16 cellular contexts compared by ENCODE assay signal in the genomic region with DNA sequence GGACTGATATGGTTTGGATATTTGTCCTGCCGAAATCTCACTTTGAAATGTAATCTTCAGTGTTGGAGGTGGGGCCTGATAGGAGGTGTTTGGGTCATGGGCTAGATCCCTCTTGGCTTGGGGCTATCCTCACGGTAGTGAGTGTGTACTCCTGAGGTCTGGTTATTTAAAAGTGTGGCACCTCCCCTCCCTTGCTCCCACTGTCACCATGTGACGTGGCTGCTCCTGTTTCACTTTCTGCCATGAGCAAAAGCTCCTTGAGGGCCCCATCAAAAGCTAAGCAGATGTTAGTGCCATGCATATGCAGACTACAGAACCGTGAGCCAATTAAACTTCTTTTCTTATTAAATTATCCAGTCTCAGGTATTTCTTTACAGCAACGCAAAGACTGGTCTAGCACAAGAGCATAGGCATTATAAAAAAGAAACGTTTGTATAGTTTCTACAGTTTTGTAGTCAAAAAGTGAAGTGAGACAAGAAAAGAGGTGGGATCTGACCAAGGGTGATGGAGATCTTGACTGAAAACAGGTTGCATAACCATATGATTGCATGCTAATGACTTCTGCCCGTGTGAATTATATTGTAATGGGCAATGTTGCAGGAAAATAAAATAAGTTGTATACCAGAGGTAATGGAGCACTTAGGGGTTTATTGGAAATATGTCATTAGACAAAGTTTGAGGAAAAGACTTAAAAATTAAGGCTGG.
A peak's percentile ranks its signal among the peaks of the same experiment; 100 is the strongest.
DNase-seq lines count a peak whose midpoint lies in the region; ATAC-seq and TF ChIP-seq lines count a peak whose summit lies in the region.
"Had no signal": no experiment of that assay in that cellular context is flagged by ENCODE, and none has a peak within 500 bp of the region (broad histone marks: within the 10 kb centered on the region; RNA-seq: fewer than 3 reads in every experiment).

No MANE protein-coding gene starts in this region.

- ATAC-seq in GM19372 (IDR thresholded peaks at IDR 0.05; ENCODE audit: low read depth, unreplicated experiment) (peak; percentile 65), HG02885 (IDR thresholded peaks at IDR 0.05; ENCODE audit: poor library complexity, unreplicated experiment) (peak; percentile 87), HG03097 (IDR thresholded peaks at IDR 0.05; ENCODE audit: low FRiP score, unreplicated experiment) (no peak), GM18861 (IDR thresholded peaks at IDR 0.05; ENCODE audit: unreplicated experiment) (no peak), GM21737 (IDR thresholded peaks at IDR 0.05; ENCODE audit: unreplicated experiment) (no peak)
- ATAC-seq: pancreas had no signal

- H3K4me3 ChIP-seq in OCI-LY1 (ENCODE audit: low read depth, low read length, poor library complexity, severe bottlenecking): no peak overlapping the region
- H3K4me3 ChIP-seq: pancreas had no signal

- no peaks in the 10 kb centered on the region for H4K20me1 ChIP-seq in OCI-LY1 (ENCODE audit: insufficient read depth, low read length)

- peak; percentile 31 for DNase-seq in GM10248 (ENCODE audit: extremely low spot score)
- no peak for DNase-seq in HK-2 (ENCODE audit: unreplicated experiment)
- DNase-seq: ACHN; activated CD4-positive, CD25-positive, alpha-beta regulatory T cell treated with anti-CD3 and anti-CD28 coated beads, Interleukin-2, amount 50 U/mL, for 72 hours; activated T-cell treated with anti-CD3 and anti-CD28 coated beads, Interleukin-2, amount 50 U/mL, for 1 hour; cerebellar nuclear complex; glutamatergic neuron; NCI-H187 treated with DMSO at 0.1 percent for 48 hours; pancreas; trophoblast cell had no signal

- H3K27ac ChIP-seq in OCI-LY1 (ENCODE audit: low read depth, low read length, poor library complexity, severe bottlenecking): peak overlapping the region; percentile 53
- H3K27ac ChIP-seq: pancreas had no signal

- H3F3A ChIP-seq in OCI-LY1 (ENCODE audit: insufficient read depth, low read length): no peaks in the 10 kb centered on the region

- peaks cover 17% of the 10 kb centered on the region for H3K4me1 ChIP-seq in OCI-LY1 (ENCODE audit: insufficient read depth, low read length, severe bottlenecking)
- H3K4me1 ChIP-seq: pancreas had no signal

- no peaks in the 10 kb centered on the region for H3K36me3 ChIP-seq in OCI-LY1 (ENCODE audit: insufficient read depth, low read length)
- H3K36me3 ChIP-seq: pancreas had no signal

- CTCF ChIA-PET in GM10248 (lab: Yijun Ruan, JAX): interaction anchor here (0.7 to 4.7 kb wide), 9 partner anchors 9 to 40 kb away, joined by 3 to 20 read pairs (median 4); no protein-coding TSS in a partner anchor

- POLR2A ChIA-PET in GM10248 (lab: Yijun Ruan, JAX): no interaction called here

- no peaks in the 10 kb centered on the region for H3K79me2 ChIP-seq in OCI-LY1 (ENCODE audit: insufficient read depth, low read length)

- H3K27me3 ChIP-seq in OCI-LY1 (ENCODE audit: insufficient read depth, low read length): no peaks in the 10 kb centered on the region
- H3K27me3 ChIP-seq: pancreas had no signal

- peak overlapping the region; percentile 78; the same call in 1 of the 2 replicates for H2AFZ ChIP-seq in OCI-LY1 (ENCODE audit: low read length)

- H3K9me2 ChIP-seq in OCI-LY1 (ENCODE audit: low read depth, low read length): no peaks in the 10 kb centered on the region

- peak overlapping the region; percentile 34; the same call in 1 of the 2 replicates for H3K4me2 ChIP-seq in OCI-LY1 (ENCODE audit: low read length)

- H3K9ac ChIP-seq in OCI-LY1 (ENCODE audit: low read length): no peak overlapping the region

- no peaks in the 10 kb centered on the region for H3K9me3 ChIP-seq in OCI-LY1 (ENCODE audit: low read length)
- H3K9me3 ChIP-seq: pancreas had no signal

- TF ChIP-seq CTCF in GM10248 (IDR thresholded peaks at IDR 0.05; ENCODE audit: control extremely low read depth, extremely low read depth, low read depth, missing control alignments) (no peak), OCI-LY1 (IDR thresholded peaks at IDR 0.05; ENCODE audit: low read length) (no peak)

Comparison
In these comparisons a context has a peak if more than half of its experiments do, and no peak if none do; other contexts are left out.
1. ATAC-seq: peak in GM19372 (single experiment) and HG02885 (single experiment); none in HG03097 (single experiment), GM18861 (single experiment) and GM21737 (single experiment).